Comparison of ENCODE assay signal across 11 cellular contexts in genomic region chr3:64814360-64814759, GRCh38.
"Had no signal": no experiment of that assay in that cellular context is flagged by ENCODE, and none has a peak within 500 bp of the region (broad histone marks: within the 10 kb centered on the region; RNA-seq: fewer than 3 reads in every experiment).

No MANE protein-coding gene starts in this region.

- H3K36me3 Mint-ChIP-seq: activated naive CD8-positive, alpha-beta T cell; naive B cell had no signal

- H3K27me3 Mint-ChIP-seq: naive B cell had no signal

- H3K27me3 ChIP-seq: brain microvascular endothelial cell, dorsolateral prefrontal cortex, right lobe of liver had no signal

- DNase-seq: activated effector memory CD4-positive, alpha-beta T cell treated with anti-CD3 and anti-CD28 coated beads, Interleukin-2, amount 50 U/mL, for 16 hours; amygdala; brain microvascular endothelial cell; dorsolateral prefrontal cortex; mesendoderm; naive B cell; right lobe of liver; stimulated activated CD4-positive, alpha-beta T cell treated with anti-CD3 and anti-CD28 coated beads, Interleukin-4, amount 100 ng/mL, for 1 hour; stimulated activated CD8-positive, alpha-beta memory T cell treated with anti-CD3 and anti-CD28 coated beads, Interleukin-4, amount 100 ng/mL, for 48 hours; stimulated activated naive CD8-positive, alpha-beta T cell treated with anti-CD3 and anti-CD28 coated beads, Interleukin-15, Interleukin-2, amounts not matched to agents 100 U/mL and 50 U/mL, for 24 hours had no signal

- H3K4me1 Mint-ChIP-seq: naive B cell had no signal

- H3K36me3 ChIP-seq: brain microvascular endothelial cell, right lobe of liver had no signal

- H3K4me1 ChIP-seq: right lobe of liver had no signal

- H3K4me3 Mint-ChIP-seq: activated naive CD8-positive, alpha-beta T cell; naive B cell had no signal

- H3K27ac ChIP-seq: brain microvascular endothelial cell, right lobe of liver had no signal

- H3K9me3 ChIP-seq: right lobe of liver had no signal

- H3K27ac Mint-ChIP-seq: activated naive CD8-positive, alpha-beta T cell; naive B cell had no signal

- H3K4me3 ChIP-seq: right lobe of liver had no signal
